18 cellular contexts compared by ENCODE assay signal in the genomic region with DNA sequence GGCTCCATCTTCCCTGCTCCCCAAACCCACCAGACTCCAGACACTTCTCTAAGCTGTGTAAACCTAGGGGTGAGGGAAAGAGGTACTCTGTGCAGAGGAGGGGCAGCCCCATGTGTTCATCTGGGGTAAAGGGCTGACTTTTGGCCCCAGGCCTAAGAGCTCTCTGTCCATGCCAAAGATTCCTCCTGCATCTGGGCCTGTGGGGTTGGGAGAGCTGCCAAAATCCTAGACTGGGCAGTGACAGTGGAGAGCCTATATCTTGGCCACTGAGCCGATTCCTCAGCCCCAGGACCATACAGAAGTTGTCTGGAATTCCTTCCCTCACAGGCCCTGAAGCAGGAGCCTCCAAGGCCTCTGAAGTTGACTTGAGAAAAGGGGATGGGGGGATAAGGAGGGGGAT. TPM values are rescaled to one million over a fixed set of nuclear protein-coding genes. Genes with fewer than 3 reads are reported as not detected.
DNase-seq lines count a peak whose midpoint lies in the region; ATAC-seq, FAIRE-seq and TF ChIP-seq lines count a peak whose summit lies in the region.
"Had no signal": no experiment of that assay in that cellular context is flagged by ENCODE, and none has a peak within 500 bp of the region (broad histone marks: within the 10 kb centered on the region; RNA-seq: fewer than 3 reads in every experiment).

No MANE protein-coding gene starts in this region.

- H3K27me3 Mint-ChIP-seq in HFFc6 (ENCODE audit: insufficient read depth): peaks cover 7% of the 10 kb centered on the region; the same call in 1 of the 2 replicates

- DNase-seq in HFFc6 (peak; percentile 66), amniotic epithelial cell (ENCODE audit: low read depth) (peak; percentile 29), foreskin fibroblast (peak; percentile 53 to 74), frontal cortex (ENCODE audit: low spot score in 2 of 2) (no peak)
- DNase-seq in stimulated activated CD4-positive, alpha-beta T cell treated with anti-CD3 and anti-CD28 coated beads, Interleukin-4, amount 100 ng/mL, for 1 hour: no peak
- DNase-seq in activated CD4-positive, alpha-beta T cell treated with anti-CD3 and anti-CD28 coated beads for 1 hour: no peak
- DNase-seq: activated CD4-positive, alpha-beta memory T cell treated with anti-CD3 and anti-CD28 coated beads for 36 hours; activated T-cell treated with anti-CD3 and anti-CD28 coated beads, Interleukin-2, amount 50 U/mL, for 4 hours; mucosa of descending colon; NCI-H1694 treated with DMSO at 0.1 percent for 48 hours; NCI-H524; PC-9 had no signal

- peak overlapping the region; percentile 95 for H3K27ac ChIP-seq in ACC112 (ENCODE audit: low read depth, low read length)
- H3K27ac ChIP-seq: hepatocyte, PC-9, skin epidermis had no signal

- H3K79me2 ChIP-seq in ACC112 (ENCODE audit: control insufficient read depth, insufficient read depth, low read length, unreplicated experiment): no peaks in the 10 kb centered on the region
- H3K79me2 ChIP-seq: hepatocyte had no signal

- 0 out of 2 replicates have a peak, but pooled peaks cover 4% of the 10 kb centered on the region for H3K9me3 Mint-ChIP-seq in HFFc6
- H3K9me3 Mint-ChIP-seq: activated CD4-positive, alpha-beta memory T cell treated with anti-CD3 and anti-CD28 coated beads for 36 hours; activated T-cell treated with anti-CD3 and anti-CD28 coated beads, Interleukin-2, amount 50 U/mL, for 4 hours; stimulated activated memory B cell treated with anti-CD40 and anti-IgM and Interleukin-4, amounts not matched to agents 10 μg/mL and 1 μg/mL and 100 μg/mL, for 72 hours had no signal

- ATAC-seq in GM21619 (IDR thresholded peaks at IDR 0.05; ENCODE audit: unreplicated experiment): no peak
- ATAC-seq: activated T-cell treated with anti-CD3 and anti-CD28 coated beads, Interleukin-2, amount 50 U/mL, for 4 hours; mucosa of descending colon; stimulated activated memory B cell treated with anti-CD40 and anti-IgM and Interleukin-4, amounts not matched to agents 10 μg/mL and 1 μg/mL and 100 μg/mL, for 72 hours had no signal

- no peak for TF ChIP-seq CTCF in HFFc6 (IDR thresholded peaks at IDR 0.05)
- TF ChIP-seq CTCF in foreskin fibroblast (IDR thresholded peaks at IDR 0.05; ENCODE audit: low read depth, low read length): no peak

- peaks cover 38% of the 10 kb centered on the region for H3K4me1 ChIP-seq in ACC112 (ENCODE audit: control insufficient read depth, insufficient read depth, low read length, unreplicated experiment)

- H3K4me1 Mint-ChIP-seq in HFFc6 (ENCODE audit: low read depth): peaks cover 66% of the 10 kb centered on the region

- peaks cover 4% of the 10 kb centered on the region; the same call in 1 of the 2 replicates for H3K36me3 Mint-ChIP-seq in HFFc6 (ENCODE audit: low read depth)
- H3K36me3 Mint-ChIP-seq: activated CD4-positive, alpha-beta memory T cell treated with anti-CD3 and anti-CD28 coated beads for 36 hours; stimulated activated memory B cell treated with anti-CD40 and anti-IgM and Interleukin-4, amounts not matched to agents 10 μg/mL and 1 μg/mL and 100 μg/mL, for 72 hours had no signal

- no peak for FAIRE-seq in frontal cortex (lab: Jason Lieb, UNC)
- FAIRE-seq: endothelial cell of umbilical vein had no signal

- H3K4me3 ChIP-seq in ACC112 (ENCODE audit: low read depth, low read length): peak overlapping the region; percentile 19; the same call in 1 of the 2 replicates
- H3K4me3 ChIP-seq in foreskin fibroblast (ENCODE audit: low read depth in 1 of 2, low read length in 2 of 2): no peak overlapping the region
- H3K4me3 ChIP-seq: hepatocyte, mucosa of descending colon, PC-9, skin epidermis had no signal

- H3K27ac Mint-ChIP-seq in HFFc6: peak overlapping the region; percentile 90
- H3K27ac Mint-ChIP-seq: activated CD4-positive, alpha-beta memory T cell treated with anti-CD3 and anti-CD28 coated beads for 36 hours; stimulated activated memory B cell treated with anti-CD40 and anti-IgM and Interleukin-4, amounts not matched to agents 10 μg/mL and 1 μg/mL and 100 μg/mL, for 72 hours had no signal

- no peaks in the 10 kb centered on the region for H3K27me3 ChIP-seq in ACC112 (ENCODE audit: insufficient read depth, low read length)

- H2AFZ ChIP-seq in ACC112 (ENCODE audit: low read length, unreplicated experiment): no peak overlapping the region
- H2AFZ ChIP-seq: hepatocyte, PC-9 had no signal

- no peaks in the 10 kb centered on the region for H3K36me3 ChIP-seq in ACC112 (ENCODE audit: insufficient read depth, low read length)

- H3K4me3 Mint-ChIP-seq in HFFc6: peak overlapping the region; percentile 60
- H3K4me3 Mint-ChIP-seq: activated CD4-positive, alpha-beta memory T cell treated with anti-CD3 and anti-CD28 coated beads for 36 hours; activated T-cell treated with anti-CD3 and anti-CD28 coated beads, Interleukin-2, amount 50 U/mL, for 4 hours; stimulated activated memory B cell treated with anti-CD40 and anti-IgM and Interleukin-4, amounts not matched to agents 10 μg/mL and 1 μg/mL and 100 μg/mL, for 72 hours had no signal

RNA-seq across cellular contexts. Expression of gene LEP, which starts 25.3 kb away (rescaled TPM):
- total RNA-seq in HFFc6 (2021; fragmentation: NEBNext Ultra II Directional; extraction: Animal tissue kit (Norgen Biotek cat#: 25700)): not detected
- not detected for total RNA-seq in frontal cortex
- total RNA-seq: activated CD4-positive, alpha-beta memory T cell treated with anti-CD3 and anti-CD28 coated beads for 36 hours; activated T-cell treated with anti-CD3 and anti-CD28 coated beads, Interleukin-2, amount 50 U/mL, for 4 hours; endothelial cell of umbilical vein; hepatocyte; PC-9 had no signal

Comparison
In these comparisons a context has a peak if more than half of its experiments do, and no peak if none do; other contexts are left out.
1. DNase-seq: peak in HFFc6 (single experiment), amniotic epithelial cell (single experiment) and foreskin fibroblast (2 of 2); none in stimulated activated CD4-positive, alpha-beta T cell treated with anti-CD3 and anti-CD28 coated beads, Interleukin-4, amount 100 ng/mL, for 1 hour (single experiment), frontal cortex (0 of 2) and activated CD4-positive, alpha-beta T cell treated with anti-CD3 and anti-CD28 coated beads for 1 hour (single experiment).